ENCODE assay signal across 3 cellular contexts in the genomic region with DNA sequence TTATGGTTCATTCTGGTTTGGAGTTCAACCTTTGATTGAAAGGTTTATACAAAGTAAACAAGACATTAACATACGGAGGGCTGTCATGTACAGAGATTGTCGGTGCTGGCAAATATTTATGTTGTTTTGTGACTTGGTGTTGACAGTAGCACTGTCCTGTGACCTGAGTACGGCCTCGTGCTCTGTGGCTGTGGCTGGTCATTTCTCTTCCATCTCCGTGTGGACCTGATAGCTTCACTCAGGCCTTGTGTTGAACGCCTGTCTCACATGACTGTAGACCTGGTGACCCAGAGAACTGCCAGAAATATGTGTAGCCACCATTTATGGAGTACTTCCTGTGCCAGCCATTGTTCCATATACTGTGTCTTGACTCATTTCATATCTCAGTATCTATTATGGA.
TF ChIP-seq lines count a peak whose summit lies in the region.

No MANE protein-coding gene starts in this region.

TF ChIP-seq in liver, 16 proteins besides CTCF, POLR2A, EP300 and RAD21 (continued from another document):
- TF ChIP-seq MAX (IDR thresholded peaks at IDR 0.05), result peak; percentile 57
- TF ChIP-seq FOXA1 (IDR thresholded peaks at IDR 0.05), result peak; percentile 90
- peak; percentile 93 for TF ChIP-seq FOXA2 (IDR thresholded peaks at IDR 0.05)
- peak in 1 of 2 donors; percentile 53 for TF ChIP-seq RXRA (IDR thresholded peaks at IDR 0.05)
- no peak for TF ChIP-seq NR2F2 (IDR thresholded peaks at IDR 0.05)
- no peak for TF ChIP-seq TAF1 (conservative IDR thresholded peaks at IDR 0.05)
TF ChIP-seq in liver: peak in this region for 6.

TF ChIP-seq in HepG2, 621 proteins besides CTCF, POLR2A, EP300 and RAD21:
- TF ChIP-seq CERS6 (CRISPR knock-in tag; IDR thresholded peaks at IDR 0.05), result no peak
- TF ChIP-seq, protein P1, sequence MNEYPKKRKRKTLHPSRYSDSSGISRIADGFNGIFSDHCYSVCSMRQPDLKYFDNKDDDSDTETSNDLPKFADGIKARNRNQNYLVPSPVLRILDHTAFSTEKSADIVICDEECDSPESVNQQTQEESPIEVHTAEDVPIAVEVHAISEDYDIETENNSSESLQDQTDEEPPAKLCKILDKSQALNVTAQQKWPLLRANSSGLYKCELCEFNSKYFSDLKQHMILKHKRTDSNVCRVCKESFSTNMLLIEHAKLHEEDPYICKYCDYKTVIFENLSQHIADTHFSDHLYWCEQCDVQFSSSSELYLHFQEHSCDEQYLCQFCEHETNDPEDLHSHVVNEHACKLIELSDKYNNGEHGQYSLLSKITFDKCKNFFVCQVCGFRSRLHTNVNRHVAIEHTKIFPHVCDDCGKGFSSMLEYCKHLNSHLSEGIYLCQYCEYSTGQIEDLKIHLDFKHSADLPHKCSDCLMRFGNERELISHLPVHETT (CRISPR knock-in tag; conservative IDR thresholded peaks at IDR 0.05), result no peak
- TF ChIP-seq SMC3 (IDR thresholded peaks at IDR 0.05; ENCODE audit: low read length), result no peak
- TF ChIP-seq PITX1 (CRISPR knock-in tag; IDR thresholded peaks at IDR 0.05), result no peak
- no peak for TF ChIP-seq RARG (CRISPR knock-in tag; IDR thresholded peaks at IDR 0.05; ENCODE audit: low read depth)
- no peak for TF ChIP-seq RXRA (CRISPR knock-in tag; IDR thresholded peaks at IDR 0.05)
- no peak for TF ChIP-seq ZNF3 (CRISPR knock-in tag; IDR thresholded peaks at IDR 0.05)
- no peak for TF ChIP-seq PHB2 (IDR thresholded peaks at IDR 0.05; ENCODE audit: partially characterized antibody)
- TF ChIP-seq, protein P2, sequence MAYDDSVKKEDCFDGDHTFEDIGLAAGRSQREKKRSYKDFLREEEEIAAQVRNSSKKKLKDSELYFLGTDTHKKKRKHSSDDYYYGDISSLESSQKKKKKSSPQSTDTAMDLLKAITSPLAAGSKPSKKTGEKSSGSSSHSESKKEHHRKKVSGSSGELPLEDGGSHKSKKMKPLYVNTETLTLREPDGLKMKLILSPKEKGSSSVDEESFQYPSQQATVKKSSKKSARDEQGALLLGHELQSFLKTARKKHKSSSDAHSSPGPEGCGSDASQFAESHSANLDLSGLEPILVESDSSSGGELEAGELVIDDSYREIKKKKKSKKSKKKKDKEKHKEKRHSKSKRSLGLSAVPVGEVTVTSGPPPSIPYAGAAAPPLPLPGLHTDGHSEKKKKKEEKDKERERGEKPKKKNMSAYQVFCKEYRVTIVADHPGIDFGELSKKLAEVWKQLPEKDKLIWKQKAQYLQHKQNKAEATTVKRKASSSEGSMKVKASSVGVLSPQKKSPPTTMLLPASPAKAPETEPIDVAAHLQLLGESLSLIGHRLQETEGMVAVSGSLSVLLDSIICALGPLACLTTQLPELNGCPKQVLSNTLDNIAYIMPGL (CRISPR knock-in tag; IDR thresholded peaks at IDR 0.05; ENCODE audit: borderline replicate concordance in 1 of 2, low read depth in 1 of 2), result no peak
- TF ChIP-seq ZNF772 (CRISPR knock-in tag; IDR thresholded peaks at IDR 0.05), result no peak
- TF ChIP-seq ZNF446 (CRISPR knock-in tag; IDR thresholded peaks at IDR 0.05), result no peak
- no peak for TF ChIP-seq ZFP62 (CRISPR knock-in tag; IDR thresholded peaks at IDR 0.05)
- TF ChIP-seq TCF7L2 (IDR thresholded peaks at IDR 0.05; ENCODE audit: low read depth, low read length), result no peak
- no peak for TF ChIP-seq NPAS2 (CRISPR knock-in tag; IDR thresholded peaks at IDR 0.05; ENCODE audit: borderline replicate concordance)
- no peak for TF ChIP-seq ZNF101 (CRISPR knock-in tag; IDR thresholded peaks at IDR 0.05; ENCODE audit: borderline replicate concordance, low read depth)

TF ChIP-seq in K562, 482 proteins besides CTCF, POLR2A, EP300 and RAD21 (continued from another document):
- TF ChIP-seq NR2C2 (CRISPR knock-in tag; IDR thresholded peaks at IDR 0.05) (no peak), NR2C2 (tag; IDR thresholded peaks at IDR 0.05) (peak; percentile 74), ZBTB11 (CRISPR knock-in tag; IDR thresholded peaks at IDR 0.05) (0 out of 6 replicates have a peak, but pooled peaks of 1 of the 3 experiments have one; percentile 39), ZNF584 (CRISPR knock-in tag; IDR thresholded peaks at IDR 0.05; ENCODE audit: low read depth) (no peak)
